In genomic region chr21:45388611-45389296, GRCh38 we compare ENCODE assay signal across 1 cellular context.
TF ChIP-seq lines count a peak whose summit lies in the region.

No MANE protein-coding gene starts in this region.

TF ChIP-seq in SK-N-SH, 30 proteins besides CTCF, POLR2A, EP300 and RAD21 (continued from another document):
- no peak for TF ChIP-seq IRF3 (IDR thresholded peaks at IDR 0.05; ENCODE audit: low read depth, low read length)
- TF ChIP-seq YY1 (IDR thresholded peaks at IDR 0.05; ENCODE audit: low read depth), result no peak
- no peak for TF ChIP-seq GATA2 (CRISPR knock-in tag; IDR thresholded peaks at IDR 0.05)
- TF ChIP-seq FOXJ3 (CRISPR knock-in tag; IDR thresholded peaks at IDR 0.05), result no peak
TF ChIP-seq in SK-N-SH: peak in this region for 0.
